11 cellular contexts compared by ENCODE assay signal in genomic region chr3:20061331-20061730, GRCh38. TPM values are rescaled to one million over a fixed set of nuclear protein-coding genes. Genes with fewer than 3 reads are reported as not detected.
DNase-seq lines count a peak whose midpoint lies in the region; ATAC-seq and TF ChIP-seq lines count a peak whose summit lies in the region.
"Had no signal": no experiment of that assay in that cellular context is flagged by ENCODE, and none has a peak within 500 bp of the region (broad histone marks: within the 10 kb centered on the region; RNA-seq: fewer than 3 reads in every experiment).

No MANE protein-coding gene starts in this region.

- no peaks in the 10 kb centered on the region for H3K27me3 Mint-ChIP-seq in CD8-positive, alpha-beta memory T cell

- TF ChIP-seq CTCF in RWPE2 (IDR thresholded peaks at IDR 0.05; ENCODE audit: poor library complexity, severe bottlenecking) = no peak

- H3K27ac ChIP-seq in CD8-positive, alpha-beta memory T cell (ENCODE audit: low read depth, low read length) = no peak overlapping the region
- peak overlapping the region; percentile 49 for H3K27ac ChIP-seq in RWPE2 (ENCODE audit: poor library complexity, severe bottlenecking)
- peak overlapping the region; percentile 52 for H3K27ac ChIP-seq in muscle layer of colon (ENCODE audit: low read depth, low read length)

- H3K9me3 Mint-ChIP-seq in CD8-positive, alpha-beta memory T cell = no peaks in the 10 kb centered on the region

- H3K27ac Mint-ChIP-seq in CD8-positive, alpha-beta memory T cell = peak overlapping the region in 6 of 8 donors; percentile 32 to 91 (median 64)

- H3K36me3 ChIP-seq in CD8-positive, alpha-beta memory T cell (ENCODE audit: insufficient read depth, low read length) = no peaks in the 10 kb centered on the region
- H3K36me3 ChIP-seq in RWPE2 (ENCODE audit: low read depth) (no peaks in the 10 kb centered on the region), muscle layer of colon (ENCODE audit: insufficient read depth, low read length) (no peaks in the 10 kb centered on the region)

- ATAC-seq in GM21529 (IDR thresholded peaks at IDR 0.05; ENCODE audit: unreplicated experiment) = peak; percentile 18
- ATAC-seq in RWPE2 (ENCODE audit: low read depth) = no peak
- no peak for ATAC-seq in left colon

- H3K36me3 Mint-ChIP-seq in CD8-positive, alpha-beta memory T cell = peaks cover 0 to 10% (median 3%) of the 10 kb centered on the region in 3 donors

- peaks cover 36% of the 10 kb centered on the region for H3K4me1 ChIP-seq in CD8-positive, alpha-beta memory T cell (ENCODE audit: insufficient read depth, low read length)
- H3K4me1 ChIP-seq in RWPE2 (ENCODE audit: insufficient read depth, poor library complexity, severe bottlenecking) (peaks cover 47% of the 10 kb centered on the region), muscle layer of colon (ENCODE audit: insufficient read depth, low read length) (peaks cover 31% of the 10 kb centered on the region)

- intact Hi-C loops in left colon (cut with DNase I, micrococcal nuclease) = no loop called here

- no peaks in the 10 kb centered on the region for H3K27me3 ChIP-seq in CD8-positive, alpha-beta memory T cell (ENCODE audit: insufficient read depth, low read length, poor library complexity, severe bottlenecking)
- H3K27me3 ChIP-seq in RWPE2 (ENCODE audit: insufficient read depth, poor library complexity, severe bottlenecking) = no peaks in the 10 kb centered on the region
- H3K27me3 ChIP-seq in muscle layer of colon (ENCODE audit: control insufficient read depth in 1 of 2, insufficient read depth in 2 of 2, low read length in 2 of 2) = no peaks in the 10 kb centered on the region

- H3K9ac ChIP-seq in muscle layer of colon (ENCODE audit: low read length) = no peak overlapping the region

- CTCF ChIA-PET in CD8-positive, alpha-beta memory T cell (lab: Charles Lee) = no interaction called here

- H3K4me3 ChIP-seq in CD8-positive, alpha-beta memory T cell (ENCODE audit: low read length) = peak overlapping the region; percentile 12
- no peak overlapping the region for H3K4me3 ChIP-seq in RWPE2 (ENCODE audit: severe bottlenecking)
- H3K4me3 ChIP-seq in muscle layer of colon (ENCODE audit: low read depth in 1 of 2, low read length in 2 of 2) = no peak overlapping the region

- H3K4me1 Mint-ChIP-seq in CD8-positive, alpha-beta memory T cell = peaks cover 51 to 63% (median 60%) of the 10 kb centered on the region in 3 donors

- DNase-seq in CD8-positive, alpha-beta memory T cell = no peak
- DNase-seq in RWPE2 (ENCODE audit: low spot score) (no peak), inferior parietal cortex (ENCODE audit: extremely low spot score) (no peak), left colon (no peak), SIG-M5 treated with dmso at 0.1 percent for 504 hours (lab: John Stamatoyannopoulos, UW; ENCODE audit: unreplicated experiment) (no peak)
- no peak for DNase-seq in effector CD4-positive, alpha-beta T cell
- DNase-seq: activated CD4-positive, CD25-positive, alpha-beta regulatory T cell; NCI-H2171; stimulated activated CD4-positive, alpha-beta T cell treated with anti-CD3 and anti-CD28 coated beads, Interleukin-4, amount 100 ng/mL, for 1 hour had no signal

- no peaks in the 10 kb centered on the region for H3K9me3 ChIP-seq in CD8-positive, alpha-beta memory T cell (ENCODE audit: low read length)
- H3K9me3 ChIP-seq in RWPE2 (ENCODE audit: severe bottlenecking) (no peaks in the 10 kb centered on the region), muscle layer of colon (ENCODE audit: low read length) (no peaks in the 10 kb centered on the region)

- H3K4me3 Mint-ChIP-seq in CD8-positive, alpha-beta memory T cell = peak overlapping the region in 4 of 7 donors; percentile 30 to 78 (median 48)

- POLR2A ChIA-PET in CD8-positive, alpha-beta memory T cell (lab: Charles Lee) = no interaction called here

RNA-seq across cellular contexts. Expression of gene KAT2B, which starts 21.1 kb away (rescaled TPM):
- total RNA-seq in CD8-positive, alpha-beta memory T cell = 10 to 100 TPM; 48.7 to 48.8 TPM
- 5.8 TPM for polyA plus RNA-seq in CD8-positive, alpha-beta memory T cell
- 10 to 100 TPM; 26.6 to 28.8 TPM for total RNA-seq in left colon

RNA-seq across cellular contexts. Expression of gene PP2D1, which starts 49.3 kb away (rescaled TPM):
- total RNA-seq in CD8-positive, alpha-beta memory T cell = not detected
- polyA plus RNA-seq in CD8-positive, alpha-beta memory T cell = 0.46 TPM
- total RNA-seq in left colon = not detected
